ENCODE assay signal across 19 cellular contexts in genomic region chr2:236075802-236076201, GRCh38.
"Had no signal": no experiment of that assay in that cellular context is flagged by ENCODE, and none has a peak within 500 bp of the region (broad histone marks: within the 10 kb centered on the region; RNA-seq: fewer than 3 reads in every experiment).

No MANE protein-coding gene starts in this region.

- H2AFZ ChIP-seq: hepatocyte, neural progenitor cell, parathyroid adenoma had no signal

- H3K4me1 ChIP-seq: gastrocnemius medialis, neural progenitor cell, parathyroid adenoma, stomach, thyroid gland had no signal

- H3K27ac ChIP-seq: gastrocnemius medialis, hepatocyte, neural progenitor cell, parathyroid adenoma, stomach, thyroid gland had no signal

- DNase-seq: cortex of kidney; effector CD4-positive, alpha-beta T cell; gastrocnemius medialis; head of caudate nucleus; kidney; mesenchymal stem cell; midbrain; naive thymus-derived CD4-positive, alpha-beta T cell; stimulated activated CD4-positive, alpha-beta T cell treated with anti-CD3 and anti-CD28 coated beads, Interleukin-2, amount 100 ng/mL, for 24 hours; stimulated activated CD4-positive, alpha-beta T cell treated with anti-CD3 and anti-CD28 coated beads, Interleukin-4, amount 100 ng/mL, for 24 hours; stimulated activated naive CD4-positive, alpha-beta T cell treated with Interleukin-2 at 50 U/mL for 16 hours; stomach; thyroid gland had no signal

- ATAC-seq: gastrocnemius medialis; left lobe of liver; naive thymus-derived CD4-positive, alpha-beta T cell; sciatic nerve; stimulated activated effector memory CD8-positive, alpha-beta T cell treated with anti-CD3 and anti-CD28 coated beads, Interleukin-12 subunit alpha, Interleukin-12 subunit beta, amount 100 ng/mL, for 72 hours had no signal

- H3K9ac ChIP-seq: neural progenitor cell, parathyroid adenoma had no signal

- H3K27me3 ChIP-seq: gastrocnemius medialis, hepatocyte, neural progenitor cell, stomach, thyroid gland had no signal

- H3K36me3 ChIP-seq: gastrocnemius medialis, neural progenitor cell, thyroid gland had no signal

- FAIRE-seq: kidney had no signal

- H3K9me3 ChIP-seq: gastrocnemius medialis, stomach, thyroid gland had no signal

- H3K4me2 ChIP-seq: hepatocyte, neural progenitor cell had no signal

- H3K4me3 ChIP-seq: gastrocnemius medialis, hepatocyte, neural progenitor cell, stomach, thyroid gland had no signal
